8 cellular contexts compared by ENCODE assay signal in the genomic region with DNA sequence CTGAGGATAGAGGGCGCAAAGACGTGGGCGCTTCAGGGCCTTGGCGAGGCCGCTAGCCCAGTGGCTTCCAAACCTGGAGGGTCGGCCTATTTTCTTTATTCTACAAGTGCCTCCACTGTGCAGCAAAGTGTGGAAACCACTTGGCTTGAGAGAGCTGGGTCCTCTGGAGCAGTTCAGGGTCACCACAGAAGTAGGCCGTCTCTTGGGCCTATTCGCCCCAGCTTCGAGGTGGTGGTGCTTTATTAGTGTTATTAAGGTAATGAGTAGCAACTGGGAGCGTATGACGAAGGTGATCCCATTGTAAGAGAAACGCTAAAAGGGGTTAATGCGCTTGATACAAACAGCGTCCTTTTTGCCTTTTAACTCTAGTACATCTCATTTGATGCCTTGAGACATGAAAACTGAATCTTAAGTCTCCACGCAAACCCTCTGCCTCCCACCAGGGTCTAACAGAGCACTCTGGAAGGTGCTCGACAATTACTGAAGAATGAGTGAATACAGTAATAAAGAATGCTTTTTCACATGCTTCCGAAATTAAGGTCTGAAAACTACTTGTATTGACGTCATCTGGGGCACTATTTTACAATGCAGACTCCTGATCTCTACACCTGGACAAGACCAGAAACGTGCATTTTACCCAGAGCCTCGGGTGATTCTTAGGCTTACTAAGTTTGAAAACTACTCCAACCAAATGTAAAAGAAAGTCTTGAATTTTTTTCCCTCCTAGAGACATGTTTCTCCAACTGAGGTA. TPM values are rescaled to one million over a fixed set of nuclear protein-coding genes. Genes with fewer than 3 reads are reported as not detected.
DNase-seq lines count a peak whose midpoint lies in the region; ATAC-seq, FAIRE-seq and TF ChIP-seq lines count a peak whose summit lies in the region.

No MANE protein-coding gene starts in this region.

- H2AFZ ChIP-seq in HepG2 (ENCODE audit: low read length) = no peak overlapping the region

- DNase-seq in NCI-H1417 treated with DMSO at 0.1 percent for 48 hours (lab: John Stamatoyannopoulos, UW) = peak; percentile 37
- DNase-seq in NCI-H1417 (lab: John Stamatoyannopoulos, UW) = no peak
- DNase-seq in astrocyte of the cerebellum (ENCODE audit: low read depth) = no peak
- no peak for DNase-seq in HepG2 (ENCODE audit: low spot score)
- no peak for DNase-seq in tibial artery
- DNase-seq in stimulated activated naive CD4-positive, alpha-beta T cell treated with Interleukin-2 at 50 U/mL for 16 hours (lab: John Stamatoyannopoulos, UW) = no peak
- no peak for DNase-seq in SJCRH30

- H3K9ac ChIP-seq in HepG2 (ENCODE audit: insufficient read depth, low read depth, low read length) = peak overlapping the region; percentile 98

- peaks cover 46% of the 10 kb centered on the region for H3K79me2 ChIP-seq in HepG2 (ENCODE audit: insufficient read depth, low read length)

- CTCF ChIA-PET in HepG2 (lab: Yijun Ruan, JAX; ENCODE audit: low intra/inter-chr PET ratio, low total read pairs) = no interaction called here

- H3K4me3 ChIP-seq in astrocyte of the cerebellum (ENCODE audit: low read depth, low read length) (peak overlapping the region; percentile 39), HepG2 (replicated peaks in 1 of 3; ENCODE audit: insufficient read depth in 1 of 3, low read depth in 2 of 3, low read length in 3 of 3) (peak overlapping the region; percentile 68 to 86 (median 81)), tibial artery (peak overlapping the region; percentile 88 to 92), SJCRH30 (no peak overlapping the region)

- 0 out of 2 replicates have a peak, but pooled peaks have one; percentile 47 for TF ChIP-seq RAD21 in HepG2 (CRISPR knock-in tag; IDR thresholded peaks at IDR 0.05)

- BruUV-seq in HepG2 (replicated peaks; lab: Mats Ljungman, UMichigan) = TSS peak; percentile 88

- no peaks in the 10 kb centered on the region for H4K20me1 ChIP-seq in HepG2 (ENCODE audit: insufficient read depth, low read length)

- no peaks in the 10 kb centered on the region for H3K9me3 ChIP-seq in HepG2 (ENCODE audit: low read length)
- no peaks in the 10 kb centered on the region for H3K9me3 ChIP-seq in tibial artery
- no peaks in the 10 kb centered on the region for H3K9me3 ChIP-seq in SJCRH30 (replicated peaks)

- TF ChIP-seq EP300 in HepG2 (IDR thresholded peaks at IDR 0.05; ENCODE audit: low read depth in 2 of 2, low read length in 2 of 2) (no peak), HepG2 (CRISPR knock-in tag; IDR thresholded peaks at IDR 0.05; ENCODE audit: borderline replicate concordance) (no peak)

- H3K4me2 ChIP-seq in HepG2 (ENCODE audit: low read depth, low read length) = peak overlapping the region; percentile 95

- FAIRE-seq in HepG2 (lab: Jason Lieb, UNC) = no peak

- 23% methylated on average over 18 of the region's 20 CpGs for WGBS in HepG2 (ENCODE audit: low lambda C conversion rate)

- peaks cover 64% of the 10 kb centered on the region for H3K4me1 ChIP-seq in HepG2 (ENCODE audit: insufficient read depth, low read length)
- peaks cover 0 to 13% (median 5%) of the 10 kb centered on the region in 4 donors for H3K4me1 ChIP-seq in tibial artery
- no peaks in the 10 kb centered on the region for H3K4me1 ChIP-seq in SJCRH30

- intact Hi-C loops in HepG2 (cut with micrococcal nuclease; ENCODE audit: unreplicated experiment) = loop anchor here (5.0 kb wide), 1 partner anchor 121 kb away; the partner anchor contains the start of gene PTPN12
- intact Hi-C loops in tibial artery (cut with DNase I; ENCODE audit: low total_unique reads) = loop anchor here (10.0 kb wide), 1 partner anchor 128 kb away; no protein-coding TSS in a partner anchor

- in situ Hi-C loops in astrocyte of the cerebellum (cut with HindIII; ENCODE audit: low sequenced_read_pairs) = no loop called here
- in situ Hi-C loops in HepG2 (cut with HindIII; ENCODE audit: extremely low pct_ligation_motif_present, low pct_unique_long_range_greater_than_20kb) = no loop called here

- no peaks in the 10 kb centered on the region for H3K27me3 ChIP-seq in HepG2 (ENCODE audit: control insufficient read depth in 1 of 2, insufficient read depth in 2 of 2, low read length in 2 of 2)
- no peaks in the 10 kb centered on the region for H3K27me3 ChIP-seq in tibial artery
- no peaks in the 10 kb centered on the region for H3K27me3 ChIP-seq in SJCRH30

- H3K27ac ChIP-seq in HepG2 (ENCODE audit: extremely low read length, insufficient read depth, low read length) = peak overlapping the region; percentile 94
- H3K27ac ChIP-seq in tibial artery = peak overlapping the region; percentile 67 to 70
- no peak overlapping the region for H3K27ac ChIP-seq in SJCRH30

- POLR2A ChIA-PET in HepG2 (lab: Yijun Ruan, JAX) = interaction anchor here (0.6 to 4.0 kb wide), 17 partner anchors 8 to 171 kb away, joined by 3 to 28 read pairs (median 8); partner anchors contain the start of gene PTPN12

- no peak for TF ChIP-seq POLR2A in HepG2 (IDR thresholded peaks at IDR 0.05; ENCODE audit: insufficient read depth in 1 of 2, low read depth in 2 of 2, low read length in 2 of 2)

- H3K36me3 ChIP-seq in HepG2 (replicated peaks in 1 of 2; ENCODE audit: control insufficient read depth in 1 of 2, insufficient read depth in 2 of 2, low read length in 2 of 2) (no peaks in the 10 kb centered on the region), tibial artery (no peaks in the 10 kb centered on the region), SJCRH30 (no peaks in the 10 kb centered on the region)

- no peak for TF ChIP-seq CTCF in astrocyte of the cerebellum (IDR thresholded peaks at IDR 0.05; ENCODE audit: low read depth, low read length, missing control alignments)
- TF ChIP-seq CTCF in HepG2 (CRISPR knock-in tag; IDR thresholded peaks at IDR 0.05) = peak; percentile 27; the same call in 1 of the 2 replicates
- no peak for TF ChIP-seq CTCF in tibial artery (IDR thresholded peaks at IDR 0.05)

- peak; percentile 27 for ATAC-seq in HG03432 (IDR thresholded peaks at IDR 0.05; ENCODE audit: unreplicated experiment)
- ATAC-seq in HepG2 = peak; percentile 42

TF ChIP-seq in HepG2, 621 proteins besides CTCF, POLR2A, EP300 and RAD21 (continues in another document):
- no peak for TF ChIP-seq POLR2AphosphoS2 (IDR thresholded peaks at IDR 0.05; ENCODE audit: low read depth, low read length)
- TF ChIP-seq, protein P1, sequence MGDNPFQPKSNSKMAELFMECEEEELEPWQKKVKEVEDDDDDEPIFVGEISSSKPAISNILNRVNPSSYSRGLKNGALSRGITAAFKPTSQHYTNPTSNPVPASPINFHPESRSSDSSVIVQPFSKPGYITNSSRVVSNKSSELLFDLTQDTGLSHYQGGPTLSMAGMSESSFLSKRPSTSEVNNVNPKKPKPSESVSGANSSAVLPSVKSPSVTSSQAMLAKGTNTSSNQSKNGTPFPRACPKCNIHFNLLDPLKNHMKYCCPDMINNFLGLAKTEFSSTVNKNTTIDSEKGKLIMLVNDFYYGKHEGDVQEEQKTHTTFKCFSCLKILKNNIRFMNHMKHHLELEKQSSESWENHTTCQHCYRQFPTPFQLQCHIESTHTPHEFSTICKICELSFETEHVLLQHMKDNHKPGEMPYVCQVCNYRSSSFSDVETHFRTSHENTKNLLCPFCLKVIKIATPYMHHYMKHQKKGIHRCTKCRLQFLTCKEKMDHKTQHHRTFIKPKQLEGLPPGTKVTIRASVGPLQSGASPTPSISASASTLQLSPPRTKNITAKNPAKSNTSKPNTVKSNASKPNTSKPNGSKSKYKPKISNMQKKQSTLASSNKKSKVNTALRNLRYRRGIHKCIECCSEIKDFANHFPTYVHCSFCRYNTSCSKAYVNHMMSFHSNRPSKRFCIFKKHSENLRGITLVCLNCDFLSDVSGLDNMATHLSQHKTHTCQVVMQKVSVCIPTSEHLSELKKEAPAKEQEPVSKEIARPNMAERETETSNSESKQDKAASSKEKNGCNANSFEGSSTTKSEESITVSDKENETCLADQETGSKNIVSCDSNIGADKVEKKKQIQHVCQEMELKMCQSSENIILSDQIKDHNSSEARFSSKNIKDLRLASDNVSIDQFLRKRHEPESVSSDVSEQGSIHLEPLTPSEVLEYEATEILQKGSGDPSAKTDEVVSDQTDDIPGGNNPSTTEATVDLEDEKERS (CRISPR knock-in tag; IDR thresholded peaks at IDR 0.05) = no peak
- no peak; the same call in 1 of the 2 replicates for TF ChIP-seq ZNF816 (CRISPR knock-in tag; IDR thresholded peaks at IDR 0.05; ENCODE audit: borderline replicate concordance)

RNA-seq across cellular contexts. Expression of gene GSAP, which starts 0.6 kb away (rescaled TPM):
- 15.6 and 34.6 TPM in 2 replicates for total RNA-seq in HepG2 (2016; rRNA removed; fragmentation: Illumina TruSeq; extraction: Trizol)
- 16.9 and 17.1 TPM in 2 replicates for total RNA-seq in HepG2 (2016; cell fraction: cytosol; rRNA removed; fragmentation: Illumina TruSeq; extraction: Trizol; ENCODE audit: low read depth)
- 17.6 and 34.6 TPM in 2 replicates for total RNA-seq in HepG2 (2016; cell fraction: insoluble cytoplasmic fraction; rRNA removed; fragmentation: Illumina TruSeq; extraction: Trizol)
- total RNA-seq in HepG2 (2016; cell fraction: membrane; rRNA removed; fragmentation: Illumina TruSeq; extraction: Trizol) = 15.9 and 18.6 TPM in 2 replicates
- 83.9 and 97.3 TPM in 2 replicates for total RNA-seq in HepG2 (2016; cell fraction: nucleus; rRNA removed; fragmentation: Illumina TruSeq; extraction: Trizol)
- polyA plus RNA-seq in HepG2 (2011; rRNA removed) = 33.6 and 40.6 TPM in 2 replicates
- polyA plus RNA-seq in HepG2 (2011; cell fraction: cytosol; rRNA removed) = 6.9 and 7.5 TPM in 2 replicates
- polyA plus RNA-seq in HepG2 (2011; cell fraction: nucleus; rRNA removed) = 125 and 131 TPM in 2 replicates
- polyA plus RNA-seq in HepG2 (2012) = 13.4 and 21.8 TPM in 2 replicates
- 2.5 and 2.9 TPM in 2 replicates for polyA plus RNA-seq in HepG2 (2016; cell fraction: cytosol; fragmentation: Illumina TruSeq; extraction: Trizol; ENCODE audit: low read depth)
- polyA plus RNA-seq in HepG2 (2016; cell fraction: insoluble cytoplasmic fraction; fragmentation: Illumina TruSeq; extraction: Trizol; ENCODE audit: low read depth) = 11.8 and 12.4 TPM in 2 replicates
- 5.4 and 5.5 TPM in 2 replicates for polyA plus RNA-seq in HepG2 (2016; cell fraction: membrane; fragmentation: Illumina TruSeq; extraction: Trizol; ENCODE audit: low read depth)
- polyA plus RNA-seq in HepG2 (2016; cell fraction: nucleus; fragmentation: Illumina TruSeq; extraction: Trizol; ENCODE audit: insufficient read depth, low read depth) = 116 and 121 TPM in 2 replicates
- 28.9 TPM in 1 of 2 replicates, not detected in the other for polyA minus RNA-seq in HepG2 (2011; rRNA and poly(A)+ RNA removed; ENCODE audit: low replicate concordance)
- polyA minus RNA-seq in HepG2 (2011; cell fraction: cytosol; rRNA and poly(A)+ RNA removed) = 5.1 and 7.3 TPM in 2 replicates
- 126 and 129 TPM in 2 replicates for polyA minus RNA-seq in HepG2 (2011; cell fraction: nucleus; rRNA and poly(A)+ RNA removed)
- not detected in 2 replicates for total RNA-seq in SJCRH30 (2014; rRNA removed; shearing (Covaris generic))

Comparison
In these comparisons a context has a peak if more than half of its experiments do, and no peak if none do; other contexts are left out.
1. RNA of gene GSAP, which starts 0.6 kb away (total RNA-seq): 15.6 to 97.3 TPM in HepG2; not detected in SJCRH30; every median in the first group is over 10 times any median in the second.